ENCODE assay signal across 29 cellular contexts in genomic region chr9:36056896-36057295, GRCh38. TPM values are rescaled to one million over a fixed set of nuclear protein-coding genes. Genes with fewer than 3 reads are reported as not detected.
DNase-seq lines count a peak whose midpoint lies in the region; ATAC-seq, FAIRE-seq and TF ChIP-seq lines count a peak whose summit lies in the region.
"Had no signal": no experiment of that assay in that cellular context is flagged by ENCODE, and none has a peak within 500 bp of the region (broad histone marks: within the 10 kb centered on the region; RNA-seq: fewer than 3 reads in every experiment).

No MANE protein-coding gene starts in this region.

- H2AK5ac ChIP-seq in trophoblast cell (ENCODE audit: low read length), result no peak overlapping the region

- H3K14ac ChIP-seq in trophoblast cell (ENCODE audit: low read length), result no peak overlapping the region

- peaks cover 44% of the 10 kb centered on the region for H3K36me3 Mint-ChIP-seq in HFFc6 (ENCODE audit: low read depth)

- no peak overlapping the region for H3K23ac ChIP-seq in trophoblast cell (ENCODE audit: low read length)

- peak; percentile 61 for DNase-seq in COR-L47 (lab: John Stamatoyannopoulos, UW)
- DNase-seq in HFFc6, result no peak
- peak; percentile 32 for DNase-seq in bronchial epithelial cell (ENCODE audit: low read depth)
- DNase-seq in trophoblast cell, result no peak
- DNase-seq in NCI-H128 (lab: John Stamatoyannopoulos, UW; ENCODE audit: unreplicated experiment), result no peak
- DNase-seq: CD8-positive, alpha-beta T cell; DMS 273 treated with DMSO at 0.1 percent for 48 hours; DMS79; EL; GOT3; IMR-90; KG1; NCI-H1048; NCI-H1436 treated with DMSO at 0.1 percent for 48 hours; NCI-H1930; NCI-H2107; NCI-H446 treated with DMSO at 0.1 percent for 48 hours; NCI-H526; OCI-M1; Peyer's patch; SK-N-SH; SW 1271 had no signal

- H4K91ac ChIP-seq in trophoblast cell (ENCODE audit: low read depth, low read length), result no peak overlapping the region

- no peak overlapping the region for H3K4ac ChIP-seq in trophoblast cell (ENCODE audit: low read depth, low read length)

- H3K27me3 ChIP-seq in bronchial epithelial cell (ENCODE audit: control insufficient read depth, insufficient read depth, low read length), result no peaks in the 10 kb centered on the region
- no peaks in the 10 kb centered on the region for H3K27me3 ChIP-seq in trophoblast cell (ENCODE audit: insufficient read depth, low read length)
- H3K27me3 ChIP-seq: Peyer's patch had no signal

- no peak overlapping the region for H3K9ac ChIP-seq in trophoblast cell (ENCODE audit: low read length)
- H3K9ac ChIP-seq: SK-N-SH had no signal

- no peak overlapping the region for H2AFZ ChIP-seq in trophoblast cell (ENCODE audit: insufficient read depth, low read length, poor library complexity)

- H2BK12ac ChIP-seq in trophoblast cell (ENCODE audit: low read length), result no peak overlapping the region

- H4K12ac ChIP-seq in trophoblast cell (ENCODE audit: low read depth, low read length), result no peak overlapping the region

- 0 out of 2 replicates have a peak overlapping the region, but pooled peaks have one; percentile 21 for H3K27ac Mint-ChIP-seq in HFFc6
- H3K27ac Mint-ChIP-seq: B cell; CD8-positive, alpha-beta T cell; T-helper 1 cell treated with Interleukin-12 subunit alpha and Interleukin-12 subunit beta and Interleukin-4 antibody, amounts not matched to agents 30 μg/mL and 1 μg/mL, for 36 hours had no signal

- TF ChIP-seq CTCF in HFFc6 (IDR thresholded peaks at IDR 0.05) (no peak), bronchial epithelial cell (IDR thresholded peaks at IDR 0.05; ENCODE audit: insufficient read depth, low read length, severe bottlenecking) (no peak)

- H3K4me1 Mint-ChIP-seq in HFFc6 (ENCODE audit: low read depth), result peaks cover 38% of the 10 kb centered on the region
- H3K4me1 Mint-ChIP-seq: B cell had no signal

- FAIRE-seq in bronchial epithelial cell (lab: Jason Lieb, UNC), result no peak
- peak; percentile 96 for FAIRE-seq in islet of Langerhans (lab: Jason Lieb, UNC)
- FAIRE-seq: GM12892 had no signal

- H3K18ac ChIP-seq in trophoblast cell (ENCODE audit: low read length), result no peak overlapping the region

- H2BK120ac ChIP-seq in trophoblast cell (ENCODE audit: insufficient read depth, low read length, poor library complexity), result no peak overlapping the region

- no peaks in the 10 kb centered on the region for H3K4me1 ChIP-seq in trophoblast cell (ENCODE audit: control insufficient read depth in 1 of 2, insufficient read depth in 2 of 2, low read length in 2 of 2)
- H3K4me1 ChIP-seq: HAP-1, Peyer's patch had no signal

- H3K79me1 ChIP-seq in trophoblast cell (ENCODE audit: low read length), result no peaks in the 10 kb centered on the region

- H3K4me3 Mint-ChIP-seq in HFFc6, result no peak overlapping the region
- H3K4me3 Mint-ChIP-seq: B cell; CD8-positive, alpha-beta T cell; T-helper 1 cell treated with Interleukin-12 subunit alpha and Interleukin-12 subunit beta and Interleukin-4 antibody, amounts not matched to agents 30 μg/mL and 1 μg/mL, for 36 hours had no signal

- no peaks in the 10 kb centered on the region for H3K36me3 ChIP-seq in bronchial epithelial cell (ENCODE audit: control insufficient read depth, insufficient read depth, low read length)
- no peaks in the 10 kb centered on the region for H3K36me3 ChIP-seq in trophoblast cell (ENCODE audit: control insufficient read depth in 1 of 2, insufficient read depth in 2 of 2, low read length in 2 of 2)
- H3K36me3 ChIP-seq: Peyer's patch had no signal

- no peak overlapping the region for H3K27ac ChIP-seq in trophoblast cell (ENCODE audit: low read depth, low read length)
- H3K27ac ChIP-seq: C4-2B, Peyer's patch had no signal

- no peaks in the 10 kb centered on the region for H3K9me3 ChIP-seq in trophoblast cell (ENCODE audit: insufficient read depth, low read depth, low read length)
- H3K9me3 ChIP-seq: HAP-1, Peyer's patch, SK-N-SH had no signal

- H3K9me3 Mint-ChIP-seq in HFFc6, result no peaks in the 10 kb centered on the region
- H3K9me3 Mint-ChIP-seq: CD8-positive, alpha-beta T cell; T-helper 1 cell treated with Interleukin-12 subunit alpha and Interleukin-12 subunit beta and Interleukin-4 antibody, amounts not matched to agents 30 μg/mL and 1 μg/mL, for 36 hours had no signal

- no CpG with 5 or more reads among the region's 3 CpGs for WGBS in trophoblast cell (ENCODE audit: extremely low coverage, insufficient coverage, insufficient read length)

- H3K4me2 ChIP-seq in trophoblast cell (ENCODE audit: low read length), result no peak overlapping the region
- H3K4me2 ChIP-seq: SK-N-SH had no signal

- ATAC-seq in GM21381 (IDR thresholded peaks at IDR 0.05; ENCODE audit: unreplicated experiment), result no peak
- ATAC-seq: CD8-positive, alpha-beta T cell had no signal

- no peak overlapping the region for H4K8ac ChIP-seq in trophoblast cell (ENCODE audit: low read depth, low read length)

- H3K4me3 ChIP-seq in bronchial epithelial cell (ENCODE audit: low read depth, low read length) (no peak overlapping the region), trophoblast cell (ENCODE audit: low read depth, low read length) (no peak overlapping the region)
- H3K4me3 ChIP-seq: HAP-1, Peyer's patch had no signal

- H2BK5ac ChIP-seq in trophoblast cell (ENCODE audit: low read depth, low read length, poor library complexity), result no peak overlapping the region

- H3K27me3 Mint-ChIP-seq in HFFc6 (ENCODE audit: insufficient read depth), result no peaks in the 10 kb centered on the region
- H3K27me3 Mint-ChIP-seq: B cell had no signal

- H3K79me2 ChIP-seq in trophoblast cell (ENCODE audit: control insufficient read depth, insufficient read depth, low read length, poor library complexity), result no peaks in the 10 kb centered on the region

RNA-seq across cellular contexts. Expression of gene RECK, which starts 20.2 kb away (rescaled TPM):
- 100 to 1,000 TPM; 149 to 182 (median 173) TPM for total RNA-seq in HFFc6 (2021; fragmentation: NEBNext Ultra II Directional; extraction: Animal tissue kit (Norgen Biotek cat#: 25700))
- 1.3 and 1.4 TPM in 2 replicates for total RNA-seq in bronchial epithelial cell
- polyA plus RNA-seq in trophoblast cell (2013), result 5.4 and 5.5 TPM in 2 replicates

Comparison
In these comparisons a context has a peak if more than half of its experiments do, and no peak if none do; other contexts are left out.
1. DNase-seq: peak in COR-L47 (single experiment) and bronchial epithelial cell (single experiment); none in HFFc6 (single experiment), trophoblast cell (0 of 2) and NCI-H128 (single experiment).
2. RNA of gene RECK, which starts 20.2 kb away (total RNA-seq): 149 to 182 TPM in HFFc6; 1.3 to 1.4 TPM in bronchial epithelial cell; every median in the first group is over 10 times any median in the second.